Comparison of ENCODE assay signal across 1 cellular context in genomic region chr7:12385364-12385786, GRCh38.
TF ChIP-seq lines count a peak whose summit lies in the region.

No MANE protein-coding gene starts in this region.

TF ChIP-seq in K562, 482 proteins besides CTCF, POLR2A, EP300 and RAD21 (continued from another document):
- peak; percentile 80 for TF ChIP-seq ETV1 (tag; conservative IDR thresholded peaks at IDR 0.05; ENCODE audit: low read depth)
- TF ChIP-seq HMG20B (CRISPR knock-in tag; IDR thresholded peaks at IDR 0.05): no peak
- no peak for TF ChIP-seq HNRNPL (IDR thresholded peaks at IDR 0.05; ENCODE audit: low read depth, low read length)
- TF ChIP-seq POLR2AphosphoS2 (IDR thresholded peaks at IDR 0.05; ENCODE audit: low read length): no peak
- TF ChIP-seq ZNF583 (CRISPR knock-in tag; IDR thresholded peaks at IDR 0.05): no peak
- TF ChIP-seq ZNF133 (CRISPR knock-in tag; IDR thresholded peaks at IDR 0.05): no peak
- TF ChIP-seq, protein P1, sequence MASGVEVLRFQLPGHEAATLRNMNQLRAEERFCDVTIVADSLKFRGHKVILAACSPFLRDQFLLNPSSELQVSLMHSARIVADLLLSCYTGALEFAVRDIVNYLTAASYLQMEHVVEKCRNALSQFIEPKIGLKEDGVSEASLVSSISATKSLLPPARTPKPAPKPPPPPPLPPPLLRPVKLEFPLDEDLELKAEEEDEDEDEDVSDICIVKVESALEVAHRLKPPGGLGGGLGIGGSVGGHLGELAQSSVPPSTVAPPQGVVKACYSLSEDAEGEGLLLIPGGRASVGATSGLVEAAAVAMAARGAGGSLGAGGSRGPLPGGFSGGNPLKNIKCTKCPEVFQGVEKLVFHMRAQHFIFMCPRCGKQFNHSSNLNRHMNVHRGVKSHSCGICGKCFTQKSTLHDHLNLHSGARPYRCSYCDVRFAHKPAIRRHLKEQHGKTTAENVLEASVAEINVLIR (CRISPR knock-in tag; IDR thresholded peaks at IDR 0.05): no peak
- TF ChIP-seq CEBPG (CRISPR knock-in tag; IDR thresholded peaks at IDR 0.05): no peak
- no peak for TF ChIP-seq CEBPG (tag; conservative IDR thresholded peaks at IDR 0.05 in 1 of 2, IDR thresholded peaks at IDR 0.05 in 1 of 2)
- no peak for TF ChIP-seq HDAC8 (tag; IDR thresholded peaks at IDR 0.05)
- peak; percentile 94 to 98 for TF ChIP-seq FOXA3 (CRISPR knock-in tag; conservative IDR thresholded peaks at IDR 0.05 in 1 of 2, IDR thresholded peaks at IDR 0.05 in 1 of 2)
- peak; percentile 97 for TF ChIP-seq SMARCC2 (IDR thresholded peaks at IDR 0.05; ENCODE audit: low read depth)
- TF ChIP-seq, protein P2, sequence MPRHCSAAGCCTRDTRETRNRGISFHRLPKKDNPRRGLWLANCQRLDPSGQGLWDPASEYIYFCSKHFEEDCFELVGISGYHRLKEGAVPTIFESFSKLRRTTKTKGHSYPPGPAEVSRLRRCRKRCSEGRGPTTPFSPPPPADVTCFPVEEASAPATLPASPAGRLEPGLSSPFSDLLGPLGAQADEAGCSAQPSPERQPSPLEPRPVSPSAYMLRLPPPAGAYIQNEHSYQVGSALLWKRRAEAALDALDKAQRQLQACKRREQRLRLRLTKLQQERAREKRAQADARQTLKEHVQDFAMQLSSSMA (CRISPR knock-in tag; IDR thresholded peaks at IDR 0.05): no peak
- TF ChIP-seq TBL1XR1 (IDR thresholded peaks at IDR 0.05; ENCODE audit: low read length in 2 of 2): peak; percentile 71 to 96; a peak in 3 of 4 replicates
- no peak for TF ChIP-seq ELF2 (CRISPR knock-in tag; IDR thresholded peaks at IDR 0.05)
- no peak for TF ChIP-seq SAFB (IDR thresholded peaks at IDR 0.05; ENCODE audit: borderline replicate concordance, low read depth, low read length)
- TF ChIP-seq CGGBP1 (CRISPR knock-in tag; IDR thresholded peaks at IDR 0.05): no peak
- TF ChIP-seq RNF2 (IDR thresholded peaks at IDR 0.05): peak; percentile 95
- TF ChIP-seq STAG1 (CRISPR knock-in tag; IDR thresholded peaks at IDR 0.05; ENCODE audit: borderline replicate concordance): no peak
- no peak for TF ChIP-seq NFRKB (IDR thresholded peaks at IDR 0.05; ENCODE audit: low read depth)
- TF ChIP-seq, protein P3, sequence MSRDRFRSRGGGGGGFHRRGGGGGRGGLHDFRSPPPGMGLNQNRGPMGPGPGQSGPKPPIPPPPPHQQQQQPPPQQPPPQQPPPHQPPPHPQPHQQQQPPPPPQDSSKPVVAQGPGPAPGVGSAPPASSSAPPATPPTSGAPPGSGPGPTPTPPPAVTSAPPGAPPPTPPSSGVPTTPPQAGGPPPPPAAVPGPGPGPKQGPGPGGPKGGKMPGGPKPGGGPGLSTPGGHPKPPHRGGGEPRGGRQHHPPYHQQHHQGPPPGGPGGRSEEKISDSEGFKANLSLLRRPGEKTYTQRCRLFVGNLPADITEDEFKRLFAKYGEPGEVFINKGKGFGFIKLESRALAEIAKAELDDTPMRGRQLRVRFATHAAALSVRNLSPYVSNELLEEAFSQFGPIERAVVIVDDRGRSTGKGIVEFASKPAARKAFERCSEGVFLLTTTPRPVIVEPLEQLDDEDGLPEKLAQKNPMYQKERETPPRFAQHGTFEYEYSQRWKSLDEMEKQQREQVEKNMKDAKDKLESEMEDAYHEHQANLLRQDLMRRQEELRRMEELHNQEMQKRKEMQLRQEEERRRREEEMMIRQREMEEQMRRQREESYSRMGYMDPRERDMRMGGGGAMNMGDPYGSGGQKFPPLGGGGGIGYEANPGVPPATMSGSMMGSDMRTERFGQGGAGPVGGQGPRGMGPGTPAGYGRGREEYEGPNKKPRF (IDR thresholded peaks at IDR 0.05; ENCODE audit: low read depth, low read length): no peak
- 0 out of 2 replicates have a peak, but pooled peaks have one; percentile 11 for TF ChIP-seq ZNF311 (CRISPR knock-in tag; IDR thresholded peaks at IDR 0.05)
- TF ChIP-seq CHD1 (IDR thresholded peaks at IDR 0.05; ENCODE audit: low read length): no peak
- no peak for TF ChIP-seq XRCC5 (IDR thresholded peaks at IDR 0.05; ENCODE audit: low read depth, low read length)
- TF ChIP-seq ZFP1 (CRISPR knock-in tag; IDR thresholded peaks at IDR 0.05): no peak
- TF ChIP-seq MEF2A (IDR thresholded peaks at IDR 0.05; ENCODE audit: control insufficient read depth, low read depth, low read length): peak; percentile 88
- no peak for TF ChIP-seq PBX2 (CRISPR knock-in tag; IDR thresholded peaks at IDR 0.05; ENCODE audit: low read depth)
- peak; percentile 97 for TF ChIP-seq PBX2 (tag; conservative IDR thresholded peaks at IDR 0.05; ENCODE audit: low read depth)
- TF ChIP-seq ZBTB9 (CRISPR knock-in tag; IDR thresholded peaks at IDR 0.05): 0 out of 2 replicates have a peak, but pooled peaks have one; percentile 70
- no peak for TF ChIP-seq ARHGAP35 (IDR thresholded peaks at IDR 0.05; ENCODE audit: partially characterized antibody)
- no peak for TF ChIP-seq HINFP (tag; conservative IDR thresholded peaks at IDR 0.05; ENCODE audit: low read depth)
- peak; percentile 92 for TF ChIP-seq NCOA1 (IDR thresholded peaks at IDR 0.05; ENCODE audit: low read depth)
- peak; percentile 28 to 91 for TF ChIP-seq AFF1 (IDR thresholded peaks at IDR 0.05; ENCODE audit: low read depth in 1 of 2, partially characterized antibody in 2 of 2)
- TF ChIP-seq U2AF2 (optimal IDR thresholded peaks at IDR 0.05; ENCODE audit: low read depth, low read length): no peak
- peak; percentile 93 for TF ChIP-seq SMARCE1 (IDR thresholded peaks at IDR 0.05)
- TF ChIP-seq E4F1 (CRISPR knock-in tag; IDR thresholded peaks at IDR 0.05; ENCODE audit: borderline replicate concordance): no peak
- TF ChIP-seq TEAD2 (tag; IDR thresholded peaks at IDR 0.05): no peak
- TF ChIP-seq ZNF23 (CRISPR knock-in tag; IDR thresholded peaks at IDR 0.05): no peak
- no peak for TF ChIP-seq RFX7 (CRISPR knock-in tag; IDR thresholded peaks at IDR 0.05)
- TF ChIP-seq ZBED1 (IDR thresholded peaks at IDR 0.05): peak; percentile 59; the same call in 1 of the 2 replicates
- no peak for TF ChIP-seq ZNF134 (CRISPR knock-in tag; conservative IDR thresholded peaks at IDR 0.05)
- TF ChIP-seq CBX3 (IDR thresholded peaks at IDR 0.05; ENCODE audit: borderline replicate concordance in 1 of 2, low read length in 2 of 2): peak in 1 of 2 experiments; percentile 57; a peak in 1 of 3 replicates
- TF ChIP-seq, protein P4, sequence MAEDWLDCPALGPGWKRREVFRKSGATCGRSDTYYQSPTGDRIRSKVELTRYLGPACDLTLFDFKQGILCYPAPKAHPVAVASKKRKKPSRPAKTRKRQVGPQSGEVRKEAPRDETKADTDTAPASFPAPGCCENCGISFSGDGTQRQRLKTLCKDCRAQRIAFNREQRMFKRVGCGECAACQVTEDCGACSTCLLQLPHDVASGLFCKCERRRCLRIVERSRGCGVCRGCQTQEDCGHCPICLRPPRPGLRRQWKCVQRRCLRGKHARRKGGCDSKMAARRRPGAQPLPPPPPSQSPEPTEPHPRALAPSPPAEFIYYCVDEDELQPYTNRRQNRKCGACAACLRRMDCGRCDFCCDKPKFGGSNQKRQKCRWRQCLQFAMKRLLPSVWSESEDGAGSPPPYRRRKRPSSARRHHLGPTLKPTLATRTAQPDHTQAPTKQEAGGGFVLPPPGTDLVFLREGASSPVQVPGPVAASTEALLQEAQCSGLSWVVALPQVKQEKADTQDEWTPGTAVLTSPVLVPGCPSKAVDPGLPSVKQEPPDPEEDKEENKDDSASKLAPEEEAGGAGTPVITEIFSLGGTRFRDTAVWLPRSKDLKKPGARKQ (CRISPR knock-in tag; IDR thresholded peaks at IDR 0.05): no peak
- TF ChIP-seq ERF (CRISPR knock-in tag; IDR thresholded peaks at IDR 0.05): no peak
- TF ChIP-seq ZBTB7A (IDR thresholded peaks at IDR 0.05; ENCODE audit: borderline replicate concordance, control insufficient read depth, low read depth, low read length): no peak
- no peak for TF ChIP-seq BRD9 (IDR thresholded peaks at IDR 0.05; ENCODE audit: low read depth, partially characterized antibody)
- peak; percentile 93 for TF ChIP-seq CC2D1A (IDR thresholded peaks at IDR 0.05)
- no peak for TF ChIP-seq ZNF507 (tag; conservative IDR thresholded peaks at IDR 0.05)
